ENCODE assay signal across 8 cellular contexts in genomic region chr3:111073186-111073585, GRCh38. TPM values are rescaled to one million over a fixed set of nuclear protein-coding genes. Genes with fewer than 3 reads are reported as not detected.
DNase-seq lines count a peak whose midpoint lies in the region; ATAC-seq and TF ChIP-seq lines count a peak whose summit lies in the region.

No MANE protein-coding gene starts in this region.

- H3K27ac Mint-ChIP-seq in activated T-cell treated with anti-CD3 and anti-CD28 coated beads, Interleukin-2, amount 50 U/mL, for 24 hours, result no peak overlapping the region

- no peaks in the 10 kb centered on the region for H3K27me3 ChIP-seq in liver (ENCODE audit: control insufficient read depth in 4 of 4, insufficient read depth in 4 of 4, low read length in 3 of 4)
- H3K27me3 ChIP-seq in tibial artery, result no peaks in the 10 kb centered on the region

- H3K27me3 Mint-ChIP-seq in activated T-cell treated with anti-CD3 and anti-CD28 coated beads, Interleukin-2, amount 50 U/mL, for 24 hours, result peaks cover 51% of the 10 kb centered on the region

- whole genome bisulfite sequencing in liver, result 44% methylated on average over 5 of the region's 5 CpGs

- no peak for ATAC-seq in HG03565 (IDR thresholded peaks at IDR 0.05; ENCODE audit: unreplicated experiment)
- ATAC-seq in HG02884 (IDR thresholded peaks at IDR 0.05; ENCODE audit: unreplicated experiment), result no peak

- peaks cover 3% of the 10 kb centered on the region for H3K36me3 Mint-ChIP-seq in activated T-cell treated with anti-CD3 and anti-CD28 coated beads, Interleukin-2, amount 50 U/mL, for 24 hours (ENCODE audit: low read depth)

- DNase-seq in activated T-cell treated with anti-CD3 and anti-CD28 coated beads, Interleukin-2, amount 50 U/mL, for 24 hours, result no peak
- DNase-seq in activated T-cell treated with anti-CD3 and anti-CD28 coated beads, Interleukin-2, amount 50 U/mL, for 48 hours, result no peak
- DNase-seq in amniotic epithelial cell (ENCODE audit: low read depth) (peak; percentile 61), tibial artery (no peak), NCI-H748 treated with DMSO at 0.1 percent for 48 hours (lab: John Stamatoyannopoulos, UW) (no peak)

- peak overlapping the region; percentile 72 to 92 for H3K9ac ChIP-seq in liver (ENCODE audit: low read depth in 1 of 2, low read length in 2 of 2)

- H3K9me3 Mint-ChIP-seq in activated T-cell treated with anti-CD3 and anti-CD28 coated beads, Interleukin-2, amount 50 U/mL, for 24 hours, result no peaks in the 10 kb centered on the region

- H3K36me3 ChIP-seq in liver (ENCODE audit: control insufficient read depth in 4 of 4, insufficient read depth in 3 of 4, low read depth in 1 of 4, low read length in 3 of 4) (no peaks in the 10 kb centered on the region), tibial artery (no peaks in the 10 kb centered on the region)

- H3K4me3 ChIP-seq in liver (ENCODE audit: low read depth in 1 of 3, low read length in 3 of 3), result peak overlapping the region; percentile 88 to 98 (median 91)
- H3K4me3 ChIP-seq in tibial artery, result peak overlapping the region; percentile 83 to 85

- H3K9me3 ChIP-seq in liver (ENCODE audit: control insufficient read depth in 4 of 4, low read length in 3 of 4), result no peaks in the 10 kb centered on the region
- H3K9me3 ChIP-seq in tibial artery, result no peaks in the 10 kb centered on the region

- H3K4me1 Mint-ChIP-seq in activated T-cell treated with anti-CD3 and anti-CD28 coated beads, Interleukin-2, amount 50 U/mL, for 24 hours (ENCODE audit: low read depth), result peaks cover 40% of the 10 kb centered on the region

- peak overlapping the region; percentile 85 for H3K4me3 Mint-ChIP-seq in activated T-cell treated with anti-CD3 and anti-CD28 coated beads, Interleukin-2, amount 50 U/mL, for 24 hours

- TF ChIP-seq RAD21 in liver (IDR thresholded peaks at IDR 0.05), result no peak

- H3K4me1 ChIP-seq in liver (ENCODE audit: control insufficient read depth in 4 of 4, insufficient read depth in 4 of 4, low read length in 3 of 4) (peaks cover 2 to 42% (median 27%) of the 10 kb centered on the region in 4 donors), tibial artery (peaks cover 0 to 51% (median 2%) of the 10 kb centered on the region in 4 donors)

- TF ChIP-seq CTCF in liver (IDR thresholded peaks at IDR 0.05; ENCODE audit: low read depth, low read length, missing input control) (no peak), tibial artery (IDR thresholded peaks at IDR 0.05) (no peak)

- intact Hi-C loops in tibial artery (cut with DNase I; ENCODE audit: low total_unique reads), result no loop called here

- peak overlapping the region in 1 of 2 donors; percentile 79 for H3K27ac ChIP-seq in liver (ENCODE audit: low read depth in 1 of 2, low read length in 2 of 2)
- H3K27ac ChIP-seq in tibial artery, result peak overlapping the region; percentile 92 to 95

TF ChIP-seq in liver, 16 proteins besides CTCF, POLR2A, EP300 and RAD21:
- TF ChIP-seq HNF4G (IDR thresholded peaks at IDR 0.05) (no peak), GABPA (IDR thresholded peaks at IDR 0.05 in 1 of 2, conservative IDR thresholded peaks at IDR 0.05 in 1 of 2) (no peak), REST (IDR thresholded peaks at IDR 0.05) (no peak), MAX (IDR thresholded peaks at IDR 0.05) (no peak), TAF1 (conservative IDR thresholded peaks at IDR 0.05) (no peak)

RNA-seq across cellular contexts. Expression of gene NECTIN3, which starts 1.6 kb away (rescaled TPM):
- 10 to 100 TPM; 19.3 to 31.8 TPM for total RNA-seq in liver
- 10 to 100 TPM in 1 of 2 donors, 1 to 10 TPM in 1; 9.0 to 11.2 TPM for polyA plus RNA-seq in liver
